In genomic region chr2:232236200-232236599, GRCh38 we compare ENCODE assay signal across 8 cellular contexts.
DNase-seq lines count a peak whose midpoint lies in the region; ATAC-seq, FAIRE-seq and TF ChIP-seq lines count a peak whose summit lies in the region.

No MANE protein-coding gene starts in this region.

- in situ Hi-C loops in HepG2 (cut with HindIII; ENCODE audit: extremely low pct_ligation_motif_present, low pct_unique_long_range_greater_than_20kb) = no loop called here

- no peak for TF ChIP-seq RAD21 in HepG2 (CRISPR knock-in tag; IDR thresholded peaks at IDR 0.05)

- ATAC-seq in GM18868 (IDR thresholded peaks at IDR 0.05; ENCODE audit: unreplicated experiment) = peak; percentile 81
- no peak for ATAC-seq in HepG2
- no peak for ATAC-seq in lower lobe of right lung

- no peak overlapping the region for H3K27ac ChIP-seq in HepG2 (ENCODE audit: extremely low read length, insufficient read depth, low read length)
- H3K27ac ChIP-seq in lower lobe of right lung = no peak overlapping the region

- H3K9me3 ChIP-seq in HepG2 (ENCODE audit: low read length) = no peaks in the 10 kb centered on the region
- H3K9me3 ChIP-seq in lower lobe of right lung = no peaks in the 10 kb centered on the region

- H2AFZ ChIP-seq in HepG2 (ENCODE audit: low read length) = no peak overlapping the region

- H3K4me1 Mint-ChIP-seq in immature natural killer cell = peaks cover 12 to 17% of the 10 kb centered on the region in 2 donors

- no peaks in the 10 kb centered on the region for H4K20me1 ChIP-seq in HepG2 (ENCODE audit: insufficient read depth, low read length)

- H3K27me3 Mint-ChIP-seq in immature natural killer cell (ENCODE audit: low read depth in 3 of 3) = peaks cover 0 to 2% (median 0%) of the 10 kb centered on the region in 3 donors

- CTCF ChIA-PET in HepG2 (lab: Yijun Ruan, JAX; ENCODE audit: low intra/inter-chr PET ratio, low total read pairs) = no interaction called here

- H3K36me3 ChIP-seq in HepG2 (replicated peaks in 1 of 2; ENCODE audit: control insufficient read depth in 1 of 2, insufficient read depth in 2 of 2, low read length in 2 of 2) (peaks cover 2 to 27% of the 10 kb centered on the region in 2 experiments; a peak in 3 of 5 replicates), lower lobe of right lung (peaks cover 18% of the 10 kb centered on the region)

- H3K27me3 ChIP-seq in HepG2 (ENCODE audit: control insufficient read depth in 1 of 2, insufficient read depth in 2 of 2, low read length in 2 of 2) (no peaks in the 10 kb centered on the region), lower lobe of right lung (ENCODE audit: low read depth) (no peaks in the 10 kb centered on the region)

- BruUV-seq in HepG2 (replicated peaks; lab: Mats Ljungman, UMichigan) = no TSS peak

- no peaks in the 10 kb centered on the region for H3K4me1 ChIP-seq in HepG2 (ENCODE audit: insufficient read depth, low read length)
- H3K4me1 ChIP-seq in lower lobe of right lung = peaks cover 7% of the 10 kb centered on the region

- no peak overlapping the region for H3K4me3 Mint-ChIP-seq in immature natural killer cell

- no peak for FAIRE-seq in H54 (lab: Jason Lieb, UNC)
- peak; percentile 21 for FAIRE-seq in HepG2 (lab: Jason Lieb, UNC)

- TF ChIP-seq EP300 in HepG2 (IDR thresholded peaks at IDR 0.05; ENCODE audit: low read depth in 2 of 2, low read length in 2 of 2) = no peak
- no peak for TF ChIP-seq EP300 in HepG2 (CRISPR knock-in tag; IDR thresholded peaks at IDR 0.05; ENCODE audit: borderline replicate concordance)

- H3K9ac ChIP-seq in HepG2 (ENCODE audit: insufficient read depth, low read depth, low read length) = no peak overlapping the region

- H3K79me2 ChIP-seq in HepG2 (ENCODE audit: insufficient read depth, low read length) = no peaks in the 10 kb centered on the region

- intact Hi-C loops in HepG2 (cut with micrococcal nuclease; ENCODE audit: unreplicated experiment) = no loop called here
- intact Hi-C loops in lower lobe of right lung (cut with DNase I) = no loop called here

- H3K4me3 ChIP-seq in HepG2 (replicated peaks in 1 of 3; ENCODE audit: insufficient read depth in 1 of 3, low read depth in 2 of 3, low read length in 3 of 3) = no peak overlapping the region
- no peak overlapping the region for H3K4me3 ChIP-seq in lower lobe of right lung

- H3K9me3 Mint-ChIP-seq in immature natural killer cell = no peaks in the 10 kb centered on the region

- H3K27ac Mint-ChIP-seq in immature natural killer cell = no peak overlapping the region

- POLR2A ChIA-PET in HepG2 (lab: Yijun Ruan, JAX) = no interaction called here

- peaks cover 3 to 27% (median 24%) of the 10 kb centered on the region in 3 donors for H3K36me3 Mint-ChIP-seq in immature natural killer cell

- TF ChIP-seq CTCF in HepG2 (CRISPR knock-in tag; IDR thresholded peaks at IDR 0.05) = no peak
- TF ChIP-seq CTCF in lower lobe of right lung (IDR thresholded peaks at IDR 0.05) = no peak

- H3K4me2 ChIP-seq in HepG2 (ENCODE audit: low read depth, low read length) = no peak overlapping the region

- TF ChIP-seq POLR2A in H54 (IDR thresholded peaks at IDR 0.05; ENCODE audit: low read depth, low read length) = no peak
- TF ChIP-seq POLR2A in HepG2 (IDR thresholded peaks at IDR 0.05; ENCODE audit: insufficient read depth in 1 of 2, low read depth in 2 of 2, low read length in 2 of 2) = no peak

- DNase-seq in H54 (ENCODE audit: insufficient read length, low spot score) = peak; percentile 12
- peak; percentile 42 for DNase-seq in HT-29 (ENCODE audit: low spot score)
- no peak for DNase-seq in HepG2 (ENCODE audit: low spot score)
- DNase-seq in immature natural killer cell = no peak
- no peak for DNase-seq in NK-92 (lab: John Stamatoyannopoulos, UW; ENCODE audit: unreplicated experiment)
- no peak for DNase-seq in stimulated activated CD4-positive, alpha-beta T cell treated with anti-CD3 and anti-CD28 coated beads, Interleukin-4, amount 100 ng/mL, for 24 hours
- DNase-seq in lower lobe of right lung = no peak

TF ChIP-seq in HepG2, 621 proteins besides CTCF, POLR2A, EP300 and RAD21:
- TF ChIP-seq RERE (CRISPR knock-in tag; IDR thresholded peaks at IDR 0.05; ENCODE audit: low read depth) (no peak), ATF7 (IDR thresholded peaks at IDR 0.05) (0 out of 2 replicates have a peak, but pooled peaks have one; percentile 12), ATF7 (CRISPR knock-in tag; IDR thresholded peaks at IDR 0.05) (no peak), ERF (CRISPR knock-in tag; IDR thresholded peaks at IDR 0.05) (no peak), SRSF1 (optimal IDR thresholded peaks at IDR 0.05; ENCODE audit: low read depth, low read length) (no peak)

Comparison
In these comparisons a context has a peak if more than half of its experiments do, and no peak if none do; other contexts are left out.
1. DNase-seq: peak in H54 (single experiment) and HT-29 (single experiment); none in HepG2 (single experiment), immature natural killer cell (0 of 3), NK-92 (single experiment), stimulated activated CD4-positive, alpha-beta T cell treated with anti-CD3 and anti-CD28 coated beads, Interleukin-4, amount 100 ng/mL, for 24 hours (single experiment) and lower lobe of right lung (single experiment).